Comparison of ENCODE assay signal across 3 cellular contexts in genomic region chr6:165548450-165548849, GRCh38.
A peak's percentile ranks its signal among the peaks of the same experiment; 100 is the strongest.
TF ChIP-seq lines count a peak whose summit lies in the region.

No MANE protein-coding gene starts in this region.

TF ChIP-seq in HepG2, 621 proteins besides CTCF, POLR2A, EP300 and RAD21:
- TF ChIP-seq, protein P1, sequence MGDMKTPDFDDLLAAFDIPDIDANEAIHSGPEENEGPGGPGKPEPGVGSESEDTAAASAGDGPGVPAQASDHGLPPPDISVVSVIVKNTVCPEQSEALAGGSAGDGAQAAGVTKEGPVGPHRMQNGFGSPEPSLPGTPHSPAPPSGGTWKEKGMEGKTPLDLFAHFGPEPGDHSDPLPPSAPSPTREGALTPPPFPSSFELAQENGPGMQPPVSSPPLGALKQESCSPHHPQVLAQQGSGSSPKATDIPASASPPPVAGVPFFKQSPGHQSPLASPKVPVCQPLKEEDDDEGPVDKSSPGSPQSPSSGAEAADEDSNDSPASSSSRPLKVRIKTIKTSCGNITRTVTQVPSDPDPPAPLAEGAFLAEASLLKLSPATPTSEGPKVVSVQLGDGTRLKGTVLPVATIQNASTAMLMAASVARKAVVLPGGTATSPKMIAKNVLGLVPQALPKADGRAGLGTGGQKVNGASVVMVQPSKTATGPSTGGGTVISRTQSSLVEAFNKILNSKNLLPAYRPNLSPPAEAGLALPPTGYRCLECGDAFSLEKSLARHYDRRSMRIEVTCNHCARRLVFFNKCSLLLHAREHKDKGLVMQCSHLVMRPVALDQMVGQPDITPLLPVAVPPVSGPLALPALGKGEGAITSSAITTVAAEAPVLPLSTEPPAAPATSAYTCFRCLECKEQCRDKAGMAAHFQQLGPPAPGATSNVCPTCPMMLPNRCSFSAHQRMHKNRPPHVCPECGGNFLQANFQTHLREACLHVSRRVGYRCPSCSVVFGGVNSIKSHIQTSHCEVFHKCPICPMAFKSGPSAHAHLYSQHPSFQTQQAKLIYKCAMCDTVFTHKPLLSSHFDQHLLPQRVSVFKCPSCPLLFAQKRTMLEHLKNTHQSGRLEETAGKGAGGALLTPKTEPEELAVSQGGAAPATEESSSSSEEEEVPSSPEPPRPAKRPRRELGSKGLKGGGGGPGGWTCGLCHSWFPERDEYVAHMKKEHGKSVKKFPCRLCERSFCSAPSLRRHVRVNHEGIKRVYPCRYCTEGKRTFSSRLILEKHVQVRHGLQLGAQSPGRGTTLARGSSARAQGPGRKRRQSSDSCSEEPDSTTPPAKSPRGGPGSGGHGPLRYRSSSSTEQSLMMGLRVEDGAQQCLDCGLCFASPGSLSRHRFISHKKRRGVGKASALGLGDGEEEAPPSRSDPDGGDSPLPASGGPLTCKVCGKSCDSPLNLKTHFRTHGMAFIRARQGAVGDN (CRISPR knock-in tag; IDR thresholded peaks at IDR 0.05), result no peak
- TF ChIP-seq MAFK (conservative IDR thresholded peaks at IDR 0.05 in 1 of 2, IDR thresholded peaks at IDR 0.05 in 1 of 2; ENCODE audit: low read length in 2 of 2) (peak; percentile 60 to 66), MAFF (IDR thresholded peaks at IDR 0.05; ENCODE audit: low read depth, low read length) (peak; percentile 62)

TF ChIP-seq in A549, 52 proteins besides CTCF, POLR2A, EP300 and RAD21 (continued from another document):
- no peak for TF ChIP-seq REST (IDR thresholded peaks at IDR 0.05)

TF ChIP-seq in IMR-90, 13 proteins besides CTCF, POLR2A, EP300 and RAD21 (continued from another document):
- peak; percentile 27; the same call in 1 of the 2 replicates for TF ChIP-seq MAFK (IDR thresholded peaks at IDR 0.05; ENCODE audit: low read depth, low read length)
